Comparison of ENCODE assay signal across 8 cellular contexts in genomic region chr5:73564644-73565165, GRCh38. TPM values are rescaled to one million over a fixed set of nuclear protein-coding genes. Genes with fewer than 3 reads are reported as not detected.
DNase-seq lines count a peak whose midpoint lies in the region; ATAC-seq and TF ChIP-seq lines count a peak whose summit lies in the region.

No MANE protein-coding gene starts in this region.

- H3K27me3 ChIP-seq in DOHH2 (ENCODE audit: control insufficient read depth, low read length) = no peaks in the 10 kb centered on the region

- no peaks in the 10 kb centered on the region for H3K9me3 ChIP-seq in DOHH2 (ENCODE audit: control insufficient read depth, insufficient read depth, low read length)
- H3K9me3 ChIP-seq in T-helper 17 cell (ENCODE audit: control insufficient read depth, low read length, poor library complexity, severe bottlenecking) = no peaks in the 10 kb centered on the region

- H3K79me2 ChIP-seq in DOHH2 (ENCODE audit: control insufficient read depth, low read length) = peaks cover 63% of the 10 kb centered on the region

- H3K4me1 Mint-ChIP-seq in T-helper 17 cell (peaks cover 27% of the 10 kb centered on the region), endothelial cell (ENCODE audit: unreplicated experiment) (peaks cover 4% of the 10 kb centered on the region)
- peaks cover 24 to 45% of the 10 kb centered on the region in 2 donors for H3K4me1 Mint-ChIP-seq in natural killer cell treated with Interleukin-12 subunit alpha and Interleukin-12 subunit beta and Interleukin-15 and Interleukin-18, amount 100 ng/mL, for 72 hours (ENCODE audit: low read depth in 2 of 2)

- no peaks in the 10 kb centered on the region for H3F3A ChIP-seq in DOHH2 (ENCODE audit: control insufficient read depth, insufficient read depth)

- peaks cover 6% of the 10 kb centered on the region for H3K36me3 Mint-ChIP-seq in T-helper 17 cell (ENCODE audit: low read depth)
- H3K36me3 Mint-ChIP-seq in endothelial cell (ENCODE audit: low read depth, unreplicated experiment) = peaks cover 5% of the 10 kb centered on the region
- H3K36me3 Mint-ChIP-seq in natural killer cell treated with Interleukin-12 subunit alpha and Interleukin-12 subunit beta and Interleukin-15 and Interleukin-18, amount 100 ng/mL, for 72 hours = peaks cover 6% of the 10 kb centered on the region

- no peaks in the 10 kb centered on the region for H4K20me1 ChIP-seq in DOHH2 (ENCODE audit: control insufficient read depth, insufficient read depth, low read depth, low read length)

- H3K4me2 ChIP-seq in DOHH2 (ENCODE audit: low read length) = peak overlapping the region; percentile 77

- peak overlapping the region; percentile 100 for H3K27ac Mint-ChIP-seq in T-helper 17 cell
- H3K27ac Mint-ChIP-seq in endothelial cell (ENCODE audit: unreplicated experiment) = peak overlapping the region; percentile 99
- peak overlapping the region; percentile 98 to 100 for H3K27ac Mint-ChIP-seq in natural killer cell treated with Interleukin-12 subunit alpha and Interleukin-12 subunit beta and Interleukin-15 and Interleukin-18, amount 100 ng/mL, for 72 hours

- peak overlapping the region; percentile 58 for H3K27ac ChIP-seq in DOHH2 (ENCODE audit: low read depth, low read length)

- H3K27me3 Mint-ChIP-seq in T-helper 17 cell = no peaks in the 10 kb centered on the region
- H3K27me3 Mint-ChIP-seq in endothelial cell (ENCODE audit: unreplicated experiment) = no peaks in the 10 kb centered on the region
- no peaks in the 10 kb centered on the region for H3K27me3 Mint-ChIP-seq in natural killer cell treated with Interleukin-12 subunit alpha and Interleukin-12 subunit beta and Interleukin-15 and Interleukin-18, amount 100 ng/mL, for 72 hours

- H3K9me3 Mint-ChIP-seq in endothelial cell (ENCODE audit: unreplicated experiment) = no peaks in the 10 kb centered on the region
- H3K9me3 Mint-ChIP-seq in natural killer cell treated with Interleukin-12 subunit alpha and Interleukin-12 subunit beta and Interleukin-15 and Interleukin-18, amount 100 ng/mL, for 72 hours = no peaks in the 10 kb centered on the region

- intact Hi-C loops in posterior vena cava (cut with DNase I) = no loop called here

- peaks cover 29% of the 10 kb centered on the region for H3K36me3 ChIP-seq in DOHH2 (ENCODE audit: control insufficient read depth, low read length)

- TF ChIP-seq CTCF in DOHH2 (IDR thresholded peaks at IDR 0.05; ENCODE audit: low read depth, low read length, poor library complexity, severe bottlenecking) (no peak), endothelial cell (IDR thresholded peaks at IDR 0.05; ENCODE audit: unreplicated experiment) (no peak)

- H3K4me3 ChIP-seq in DOHH2 (ENCODE audit: low read length) = peak overlapping the region; percentile 84

- H3K4me3 Mint-ChIP-seq in T-helper 17 cell (peak overlapping the region; percentile 99), endothelial cell (ENCODE audit: unreplicated experiment) (peak overlapping the region; percentile 99)
- peak overlapping the region; percentile 98 for H3K4me3 Mint-ChIP-seq in natural killer cell treated with Interleukin-12 subunit alpha and Interleukin-12 subunit beta and Interleukin-15 and Interleukin-18, amount 100 ng/mL, for 72 hours

- DNase-seq in T-helper 17 cell = no peak
- DNase-seq in endothelial cell (ENCODE audit: low spot score) = no peak
- DNase-seq in natural killer cell treated with Interleukin-12 subunit alpha and Interleukin-12 subunit beta and Interleukin-15 and Interleukin-18, amount 100 ng/mL, for 72 hours (ENCODE audit: low spot score) = no peak
- no peak for DNase-seq in posterior vena cava (ENCODE audit: low spot score)
- DNase-seq in SK-N-DZ (ENCODE audit: low spot score) = no peak

- peak; percentile 5 for ATAC-seq in HG02678 (IDR thresholded peaks at IDR 0.05; ENCODE audit: unreplicated experiment)
- no peak for ATAC-seq in T-helper 17 cell
- ATAC-seq in natural killer cell treated with Interleukin-12 subunit alpha and Interleukin-12 subunit beta and Interleukin-15 and Interleukin-18, amount 100 ng/mL, for 72 hours = no peak
- ATAC-seq in GM18873 (IDR thresholded peaks at IDR 0.05; ENCODE audit: low FRiP score, unreplicated experiment) = no peak

- peaks cover 24% of the 10 kb centered on the region for H3K4me1 ChIP-seq in DOHH2 (ENCODE audit: control insufficient read depth, low read length)

- no peaks in the 10 kb centered on the region for H3K9me2 ChIP-seq in DOHH2 (replicated peaks; ENCODE audit: control insufficient read depth, low read length)

RNA-seq across cellular contexts. Expression of gene ANKRA2, which starts 0.7 kb away (rescaled TPM):
- 10 to 100 TPM; 28.1 to 34.5 TPM for total RNA-seq in T-helper 17 cell
- total RNA-seq in endothelial cell (ENCODE audit: unreplicated experiment) = 12.9 TPM
- 10 to 100 TPM; 12.2 to 16.9 TPM for total RNA-seq in natural killer cell treated with Interleukin-12 subunit alpha and Interleukin-12 subunit beta and Interleukin-15 and Interleukin-18, amount 100 ng/mL, for 72 hours
- total RNA-seq in posterior vena cava = 10 to 100 TPM; 19.1 to 19.7 TPM
- polyA plus RNA-seq in SK-N-DZ (2014; cell fraction: cytosol; rRNA removed) = 17.2 and 21.6 TPM in 2 replicates
- polyA plus RNA-seq in SK-N-DZ (2014; cell fraction: nucleus; rRNA removed) = 41.3 and 42.9 TPM in 2 replicates

RNA-seq across cellular contexts. Expression of gene UTP15, which starts 0.8 kb away (rescaled TPM):
- 10 to 100 TPM; 35.8 to 41.6 TPM for total RNA-seq in T-helper 17 cell
- total RNA-seq in endothelial cell (ENCODE audit: unreplicated experiment) = 17.2 TPM
- 10 to 100 TPM; 34.9 to 55.1 TPM for total RNA-seq in natural killer cell treated with Interleukin-12 subunit alpha and Interleukin-12 subunit beta and Interleukin-15 and Interleukin-18, amount 100 ng/mL, for 72 hours
- 10 to 100 TPM; 17.6 to 17.7 TPM for total RNA-seq in posterior vena cava
- polyA plus RNA-seq in SK-N-DZ (2014; cell fraction: cytosol; rRNA removed) = 14.4 and 16.8 TPM in 2 replicates
- 25.0 and 36.1 TPM in 2 replicates for polyA plus RNA-seq in SK-N-DZ (2014; cell fraction: nucleus; rRNA removed)
